Comparison of ENCODE assay signal across 22 cellular contexts in genomic region chr12:96383991-96384390, GRCh38. TPM values are rescaled to one million over a fixed set of nuclear protein-coding genes. Genes with fewer than 3 reads are reported as not detected.
DNase-seq lines count a peak whose midpoint lies in the region; ATAC-seq lines count a peak whose summit lies in the region.
"Had no signal": no experiment of that assay in that cellular context is flagged by ENCODE, and none has a peak within 500 bp of the region (broad histone marks: within the 10 kb centered on the region; RNA-seq: fewer than 3 reads in every experiment).

No MANE protein-coding gene starts in this region.

- peaks cover 0 to 4% of the 10 kb centered on the region in 2 donors for H3K9me3 Mint-ChIP-seq in activated T-cell treated with anti-CD3 and anti-CD28 coated beads, Interleukin-2, amount 50 U/mL, for 72 hours
- no peaks in the 10 kb centered on the region for H3K9me3 Mint-ChIP-seq in activated T-helper 17 cell treated with anti-CD3 and anti-CD28 coated beads, Interleukin-2, amount 50 U/mL, for 72 hours

- peaks cover 67% of the 10 kb centered on the region for H3K4me1 Mint-ChIP-seq in activated T-cell treated with anti-CD3 and anti-CD28 coated beads, Interleukin-2, amount 50 U/mL, for 72 hours (ENCODE audit: low read depth)
- H3K4me1 Mint-ChIP-seq in activated T-helper 17 cell treated with anti-CD3 and anti-CD28 coated beads, Interleukin-2, amount 50 U/mL, for 72 hours, result peaks cover 47% of the 10 kb centered on the region

- peaks cover 5 to 8% of the 10 kb centered on the region in 2 donors for H3K36me3 Mint-ChIP-seq in activated T-cell treated with anti-CD3 and anti-CD28 coated beads, Interleukin-2, amount 50 U/mL, for 72 hours (ENCODE audit: insufficient read depth in 2 of 2)
- H3K36me3 Mint-ChIP-seq in activated T-helper 17 cell treated with anti-CD3 and anti-CD28 coated beads, Interleukin-2, amount 50 U/mL, for 72 hours (ENCODE audit: low read depth), result peaks cover 19% of the 10 kb centered on the region

- no peak for DNase-seq in activated T-cell treated with anti-CD3 and anti-CD28 coated beads, Interleukin-2, amount 50 U/mL, for 72 hours
- no peak for DNase-seq in activated T-cell treated with anti-CD3 and anti-CD28 coated beads for 4 hours
- DNase-seq in fibroblast of gingiva (ENCODE audit: low read depth), result peak; percentile 20
- DNase-seq: ACHN; activated CD4-positive, alpha-beta memory T cell treated with anti-CD3 and anti-CD28 coated beads for 36 hours; activated effector memory CD4-positive, alpha-beta T cell treated with Interleukin-2 at 50 U/mL for 16 hours; CD4-positive, alpha-beta memory T cell; left ventricle myocardium superior; NCI-H1417; NCI-H2171; NCI-H774; Peyer's patch; stimulated activated naive CD4-positive, alpha-beta T cell; upper lobe of right lung had no signal

- H3K27me3 ChIP-seq in skeletal muscle satellite cell (ENCODE audit: control insufficient read depth, insufficient read depth, low read length), result no peaks in the 10 kb centered on the region
- H3K27me3 ChIP-seq: ascending aorta, Peyer's patch, upper lobe of right lung had no signal

- peaks cover 35% of the 10 kb centered on the region for H3K4me1 ChIP-seq in skeletal muscle satellite cell (ENCODE audit: control insufficient read depth, insufficient read depth, low read length)
- H3K4me1 ChIP-seq: upper lobe of right lung had no signal

- H3K4me3 Mint-ChIP-seq in activated T-cell treated with anti-CD3 and anti-CD28 coated beads, Interleukin-2, amount 50 U/mL, for 72 hours, result peak overlapping the region in 1 of 2 donors; percentile 42
- H3K4me3 Mint-ChIP-seq in activated T-helper 17 cell treated with anti-CD3 and anti-CD28 coated beads, Interleukin-2, amount 50 U/mL, for 72 hours, result peak overlapping the region; percentile 49
- H3K4me3 Mint-ChIP-seq: activated CD4-positive, alpha-beta memory T cell treated with anti-CD3 and anti-CD28 coated beads for 36 hours had no signal

- no peaks in the 10 kb centered on the region for H3K27me3 Mint-ChIP-seq in activated T-cell treated with anti-CD3 and anti-CD28 coated beads, Interleukin-2, amount 50 U/mL, for 72 hours (ENCODE audit: low read depth)
- no peaks in the 10 kb centered on the region for H3K27me3 Mint-ChIP-seq in activated T-helper 17 cell treated with anti-CD3 and anti-CD28 coated beads, Interleukin-2, amount 50 U/mL, for 72 hours
- H3K27me3 Mint-ChIP-seq: activated CD4-positive, alpha-beta memory T cell treated with anti-CD3 and anti-CD28 coated beads for 36 hours; CD4-positive, alpha-beta memory T cell had no signal

- H3K36me3 ChIP-seq in skeletal muscle satellite cell (ENCODE audit: insufficient read depth, low read length), result no peaks in the 10 kb centered on the region
- H3K36me3 ChIP-seq: ascending aorta, Peyer's patch, prostate gland, upper lobe of right lung had no signal

- peak overlapping the region; percentile 25 for H3K9ac ChIP-seq in skeletal muscle satellite cell (ENCODE audit: low read depth, low read length)
- H3K9ac ChIP-seq: KMS-11 had no signal

- no peaks in the 10 kb centered on the region for H3K9me3 ChIP-seq in skeletal muscle satellite cell (replicated peaks; ENCODE audit: low read length)
- H3K9me3 ChIP-seq: Peyer's patch, prostate gland, upper lobe of right lung had no signal

- no peak for ATAC-seq in activated T-cell treated with anti-CD3 and anti-CD28 coated beads, Interleukin-2, amount 50 U/mL, for 72 hours (replicated peaks in 1 of 2)
- no peak for ATAC-seq in activated T-helper 17 cell treated with anti-CD3 and anti-CD28 coated beads, Interleukin-2, amount 50 U/mL, for 72 hours (replicated peaks)
- no peak for ATAC-seq in HG02642 (IDR thresholded peaks at IDR 0.05; ENCODE audit: poor library complexity, unreplicated experiment)
- no peak for ATAC-seq in HG03280 (IDR thresholded peaks at IDR 0.05; ENCODE audit: unreplicated experiment)
- no peak for ATAC-seq in GM19324 (IDR thresholded peaks at IDR 0.05; ENCODE audit: low FRiP score, unreplicated experiment)
- ATAC-seq: left ventricle myocardium superior, upper lobe of right lung had no signal

- H3K4me3 ChIP-seq in skeletal muscle satellite cell (ENCODE audit: low read length), result peak overlapping the region; percentile 48
- H3K4me3 ChIP-seq: ascending aorta, Peyer's patch, prostate gland, upper lobe of right lung had no signal

- peak overlapping the region; percentile 75 for H3K4me2 ChIP-seq in skeletal muscle satellite cell (ENCODE audit: low read length)
- H3K4me2 ChIP-seq: KMS-11 had no signal

- peak overlapping the region; percentile 43 for H3K27ac Mint-ChIP-seq in activated T-cell treated with anti-CD3 and anti-CD28 coated beads, Interleukin-2, amount 50 U/mL, for 72 hours
- no peak overlapping the region for H3K27ac Mint-ChIP-seq in activated T-helper 17 cell treated with anti-CD3 and anti-CD28 coated beads, Interleukin-2, amount 50 U/mL, for 72 hours
- H3K27ac Mint-ChIP-seq: activated CD4-positive, alpha-beta memory T cell treated with anti-CD3 and anti-CD28 coated beads for 36 hours had no signal

RNA-seq across cellular contexts. Expression of gene CDK17, which starts 16.2 kb away (rescaled TPM):
- total RNA-seq in activated T-cell treated with anti-CD3 and anti-CD28 coated beads, Interleukin-2, amount 50 U/mL, for 72 hours, result 10 to 100 TPM; 54.4 to 61.9 TPM
- 10 to 100 TPM; 28.5 to 38.1 TPM for total RNA-seq in activated T-helper 17 cell treated with anti-CD3 and anti-CD28 coated beads, Interleukin-2, amount 50 U/mL, for 72 hours
- total RNA-seq in skeletal muscle satellite cell (2012; rRNA removed), result 48.3 and 56.0 TPM in 2 replicates
